ENCODE assay signal across 17 cellular contexts in the genomic region with DNA sequence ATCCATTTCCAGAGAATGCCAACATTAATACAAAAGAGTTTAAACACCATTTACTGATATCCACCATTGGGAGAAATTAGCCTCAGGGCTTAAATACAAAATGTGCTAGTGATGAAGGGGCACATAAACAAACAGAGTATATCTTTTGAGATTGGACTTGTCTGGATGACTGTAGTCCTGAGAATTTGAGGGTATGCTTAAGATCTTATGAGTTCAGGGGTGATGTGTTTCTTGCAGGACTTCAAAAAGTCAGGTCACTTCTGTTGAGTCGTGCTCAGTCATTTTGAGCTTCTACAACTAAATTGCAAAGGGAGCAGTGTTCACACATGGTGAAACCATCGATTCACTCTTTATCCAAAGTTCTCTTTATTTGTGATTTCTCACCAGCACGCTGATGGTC.
DNase-seq lines count a peak whose midpoint lies in the region; ATAC-seq, FAIRE-seq and TF ChIP-seq lines count a peak whose summit lies in the region.
"Had no signal": no experiment of that assay in that cellular context is flagged by ENCODE, and none has a peak within 500 bp of the region (broad histone marks: within the 10 kb centered on the region; RNA-seq: fewer than 3 reads in every experiment).

No MANE protein-coding gene starts in this region.

- H3K4me3 ChIP-seq in bronchial epithelial cell (ENCODE audit: low read depth, low read length), result no peak overlapping the region

- no peaks in the 10 kb centered on the region for H3K36me3 ChIP-seq in bronchial epithelial cell (ENCODE audit: control insufficient read depth, insufficient read depth, low read length)

- no peak for TF ChIP-seq CTCF in bronchial epithelial cell (IDR thresholded peaks at IDR 0.05; ENCODE audit: insufficient read depth, low read length, severe bottlenecking)
- TF ChIP-seq CTCF in nephron (IDR thresholded peaks at IDR 0.05; ENCODE audit: unreplicated experiment in 3 of 3), result no peak
- no peak for TF ChIP-seq CTCF in osteocyte (IDR thresholded peaks at IDR 0.05)

- H3K4me1 Mint-ChIP-seq in nephron (peaks cover 14% of the 10 kb centered on the region), osteocyte (ENCODE audit: unreplicated experiment) (peaks cover 23% of the 10 kb centered on the region)
- H3K4me1 Mint-ChIP-seq: B cell; CD4-positive, CD25-positive, alpha-beta regulatory T cell had no signal

- FAIRE-seq in bronchial epithelial cell (lab: Jason Lieb, UNC), result no peak
- FAIRE-seq: HepG2 had no signal

- H3K27me3 Mint-ChIP-seq in nephron (ENCODE audit: low read depth), result no peaks in the 10 kb centered on the region
- no peaks in the 10 kb centered on the region for H3K27me3 Mint-ChIP-seq in osteocyte (ENCODE audit: unreplicated experiment)
- H3K27me3 Mint-ChIP-seq: B cell had no signal

- H3K27ac Mint-ChIP-seq in nephron, result peak overlapping the region in 2 of 3 experiments; percentile 6 to 31
- H3K27ac Mint-ChIP-seq in osteocyte (ENCODE audit: unreplicated experiment), result no peak overlapping the region
- H3K27ac Mint-ChIP-seq: B cell; CD4-positive, CD25-positive, alpha-beta regulatory T cell had no signal

- no peak for ATAC-seq in GM19395 (IDR thresholded peaks at IDR 0.05; ENCODE audit: unreplicated experiment)
- ATAC-seq: HepG2 had no signal

- no peaks in the 10 kb centered on the region for H3K27me3 ChIP-seq in bronchial epithelial cell (ENCODE audit: control insufficient read depth, insufficient read depth, low read length)

- no peaks in the 10 kb centered on the region for H3K9me3 Mint-ChIP-seq in nephron
- peaks cover 10% of the 10 kb centered on the region for H3K9me3 Mint-ChIP-seq in osteocyte (ENCODE audit: unreplicated experiment)

- H3K36me3 Mint-ChIP-seq in nephron (ENCODE audit: low read depth) (no peaks in the 10 kb centered on the region), osteocyte (ENCODE audit: unreplicated experiment) (no peaks in the 10 kb centered on the region)
- H3K36me3 Mint-ChIP-seq: CD4-positive, CD25-positive, alpha-beta regulatory T cell had no signal

- peak; percentile 51 for DNase-seq in EH (ENCODE audit: low read depth)
- peak; percentile 70 for DNase-seq in M059J (ENCODE audit: low read depth)
- DNase-seq in bronchial epithelial cell (ENCODE audit: low read depth), result peak; percentile 15
- no peak for DNase-seq in osteocyte (ENCODE audit: extremely low spot score, unreplicated experiment)
- no peak for DNase-seq in nucleus accumbens (lab: John Stamatoyannopoulos, UW)
- no peak for DNase-seq in HK-2 (ENCODE audit: unreplicated experiment)
- DNase-seq: Caco-2; CD4-positive, CD25-positive, alpha-beta regulatory T cell; DMS153; MM.1S; NCI-H1092 treated with DMSO at 0.1 percent for 48 hours; NCI-H1694 treated with DMSO at 0.1 percent for 48 hours; NCI-H345 had no signal

- H3K4me3 Mint-ChIP-seq in nephron, result no peak overlapping the region
- H3K4me3 Mint-ChIP-seq in osteocyte (ENCODE audit: unreplicated experiment), result no peak overlapping the region
- H3K4me3 Mint-ChIP-seq: B cell; CD4-positive, CD25-positive, alpha-beta regulatory T cell had no signal

Comparison
In these comparisons a context has a peak if more than half of its experiments do, and no peak if none do; other contexts are left out.
1. DNase-seq: peak in EH (single experiment), M059J (single experiment) and bronchial epithelial cell (single experiment); none in osteocyte (single experiment), nucleus accumbens (0 of 56) and HK-2 (single experiment).